In genomic region chr12:67735868-67736267, GRCh38 we compare ENCODE assay signal across 26 cellular contexts.
"Had no signal": no experiment of that assay in that cellular context is flagged by ENCODE, and none has a peak within 500 bp of the region (broad histone marks: within the 10 kb centered on the region; RNA-seq: fewer than 3 reads in every experiment).

No MANE protein-coding gene starts in this region.

- H3K27ac ChIP-seq: coronary artery, esophagus muscularis mucosa, foreskin keratinocyte, gastroesophageal sphincter, ovary, psoas muscle, right lobe of liver, suprapubic skin, transverse colon, upper lobe of right lung, uterus had no signal

- H3K36me3 ChIP-seq: esophagus muscularis mucosa, gastroesophageal sphincter, ovary, right lobe of liver, suprapubic skin, transverse colon, upper lobe of right lung, uterus had no signal

- H3K9me3 ChIP-seq: esophagus muscularis mucosa, gastroesophageal sphincter, ovary, psoas muscle, right lobe of liver, suprapubic skin, transverse colon, upper lobe of right lung, uterus had no signal

- H3K4me3 ChIP-seq: coronary artery, esophagus muscularis mucosa, gastroesophageal sphincter, lung, ovary, psoas muscle, right lobe of liver, suprapubic skin, transverse colon, upper lobe of right lung, uterus had no signal

- H3K27me3 ChIP-seq: esophagus muscularis mucosa, foreskin keratinocyte, gastroesophageal sphincter, ovary, right lobe of liver, suprapubic skin, transverse colon, upper lobe of right lung, uterus had no signal

- DNase-seq: dermis blood vessel endothelial cell; effector memory CD4-positive, alpha-beta T cell; foreskin keratinocyte; glutamatergic neuron; left colon; naive thymus-derived CD8-positive, alpha-beta T cell; occipital lobe; ovary; posterior cingulate gyrus; psoas muscle; right lobe of liver; small intestine; stimulated activated CD4-positive, alpha-beta T cell treated with anti-CD3 and anti-CD28 coated beads, Interleukin-1b, Interleukin-23, amount 100 ng/mL, for 48 hours; stimulated activated CD4-positive, alpha-beta T cell treated with anti-CD3 and anti-CD28 coated beads, Interleukin-4, amount 100 ng/mL, for 1 hour; stimulated activated CD8-positive, alpha-beta memory T cell treated with anti-CD3 and anti-CD28 coated beads, Interleukin-4, amount 100 ng/mL, for 48 hours; stimulated activated naive CD4-positive, alpha-beta T cell; stimulated activated naive CD8-positive, alpha-beta T cell treated with anti-CD3 and anti-CD28 coated beads, Interleukin-15, amount 100 ng/mL, for 72 hours; transverse colon; upper lobe of right lung; uterus had no signal

- ATAC-seq: foreskin keratinocyte; gastroesophageal sphincter; left colon; naive thymus-derived CD8-positive, alpha-beta T cell; right lobe of liver; stimulated activated naive CD8-positive, alpha-beta T cell treated with anti-CD3 and anti-CD28 coated beads, Interleukin-15, amount 100 ng/mL, for 72 hours; upper lobe of right lung had no signal

- FAIRE-seq: endothelial cell of umbilical vein, small intestine had no signal

- H3K4me1 ChIP-seq: esophagus muscularis mucosa, gastroesophageal sphincter, right lobe of liver, suprapubic skin, upper lobe of right lung, uterus had no signal
